Comparison of ENCODE assay signal across 2 cellular contexts in the genomic region with DNA sequence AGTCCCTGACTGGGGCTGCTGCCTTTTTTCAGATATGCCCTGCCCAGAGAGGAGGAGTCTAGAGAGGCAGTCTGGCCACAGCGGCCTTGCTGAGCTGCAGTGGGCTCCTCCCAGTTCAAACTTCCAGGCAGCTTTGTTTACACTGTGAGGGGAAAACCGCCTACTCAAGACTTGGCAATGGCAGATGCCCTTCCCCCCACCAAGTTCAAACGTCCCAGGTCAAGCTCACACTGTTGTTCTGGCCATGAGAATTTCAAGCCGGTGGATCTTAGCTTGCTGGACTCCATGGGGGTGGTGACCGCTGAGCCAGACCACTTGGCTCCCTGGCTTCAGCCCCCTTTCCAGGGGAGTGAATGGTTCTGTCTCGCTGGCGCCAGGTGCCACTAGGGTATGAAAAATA.
TF ChIP-seq lines count a peak whose summit lies in the region.

No MANE protein-coding gene starts in this region.

TF ChIP-seq in GM23338, 12 proteins besides CTCF, POLR2A, EP300 and RAD21:
- TF ChIP-seq EZH2phosphoT487 (IDR thresholded peaks at IDR 0.05; ENCODE audit: unreplicated experiment): no peak
- TF ChIP-seq POLR2AphosphoS5 (IDR thresholded peaks at IDR 0.05; ENCODE audit: low read depth): no peak
- TF ChIP-seq JUNB (IDR thresholded peaks at IDR 0.05; ENCODE audit: unreplicated experiment): no peak
- TF ChIP-seq ZNF331 (CRISPR knock-in tag; IDR thresholded peaks at IDR 0.05; ENCODE audit: low read depth): no peak
TF ChIP-seq in GM23338: peak in this region for 0.

TF ChIP-seq in K562, 482 proteins besides CTCF, POLR2A, EP300 and RAD21:
- TF ChIP-seq ZNF586 (CRISPR knock-in tag; conservative IDR thresholded peaks at IDR 0.05) (no peak), TCF3 (CRISPR knock-in tag; IDR thresholded peaks at IDR 0.05) (no peak), FIP1L1 (IDR thresholded peaks at IDR 0.05; ENCODE audit: low read depth, low read length, poor library complexity, severe bottlenecking) (no peak), SMAD4 (CRISPR knock-in tag; conservative IDR thresholded peaks at IDR 0.05) (peak; percentile 36; the same call in 1 of the 2 replicates), TRIM24 (IDR thresholded peaks at IDR 0.05) (no peak), RFX5 (IDR thresholded peaks at IDR 0.05; ENCODE audit: low read depth, low read length) (no peak), ATF7 (IDR thresholded peaks at IDR 0.05) (peak; percentile 49; the same call in 1 of the 2 replicates), FOXK2 (conservative IDR thresholded peaks at IDR 0.05 in 1 of 2, IDR thresholded peaks at IDR 0.05 in 1 of 2; ENCODE audit: low read depth in 2 of 2) (peak in 1 of 2 experiments; percentile 81; a peak in 2 of 4 replicates), PHF8 (IDR thresholded peaks at IDR 0.05; ENCODE audit: borderline replicate concordance, low read length) (no peak), STAG1 (CRISPR knock-in tag; IDR thresholded peaks at IDR 0.05; ENCODE audit: borderline replicate concordance) (no peak), CBFA2T3 (IDR thresholded peaks at IDR 0.05) (peak; percentile 51; the same call in 1 of the 2 replicates), TEAD4 (IDR thresholded peaks at IDR 0.05; ENCODE audit: low read length) (no peak), TEAD4 (CRISPR knock-in tag; IDR thresholded peaks at IDR 0.05; ENCODE audit: borderline replicate concordance) (no peak), ZFX (CRISPR knock-in tag; IDR thresholded peaks at IDR 0.05) (no peak), BCOR (IDR thresholded peaks at IDR 0.05) (no peak)
- TF ChIP-seq, protein P1, sequence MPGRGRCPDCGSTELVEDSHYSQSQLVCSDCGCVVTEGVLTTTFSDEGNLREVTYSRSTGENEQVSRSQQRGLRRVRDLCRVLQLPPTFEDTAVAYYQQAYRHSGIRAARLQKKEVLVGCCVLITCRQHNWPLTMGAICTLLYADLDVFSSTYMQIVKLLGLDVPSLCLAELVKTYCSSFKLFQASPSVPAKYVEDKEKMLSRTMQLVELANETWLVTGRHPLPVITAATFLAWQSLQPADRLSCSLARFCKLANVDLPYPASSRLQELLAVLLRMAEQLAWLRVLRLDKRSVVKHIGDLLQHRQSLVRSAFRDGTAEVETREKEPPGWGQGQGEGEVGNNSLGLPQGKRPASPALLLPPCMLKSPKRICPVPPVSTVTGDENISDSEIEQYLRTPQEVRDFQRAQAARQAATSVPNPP (IDR thresholded peaks at IDR 0.05; ENCODE audit: borderline replicate concordance, insufficient read depth, insufficient read length): no peak
- TF ChIP-seq, protein P2, sequence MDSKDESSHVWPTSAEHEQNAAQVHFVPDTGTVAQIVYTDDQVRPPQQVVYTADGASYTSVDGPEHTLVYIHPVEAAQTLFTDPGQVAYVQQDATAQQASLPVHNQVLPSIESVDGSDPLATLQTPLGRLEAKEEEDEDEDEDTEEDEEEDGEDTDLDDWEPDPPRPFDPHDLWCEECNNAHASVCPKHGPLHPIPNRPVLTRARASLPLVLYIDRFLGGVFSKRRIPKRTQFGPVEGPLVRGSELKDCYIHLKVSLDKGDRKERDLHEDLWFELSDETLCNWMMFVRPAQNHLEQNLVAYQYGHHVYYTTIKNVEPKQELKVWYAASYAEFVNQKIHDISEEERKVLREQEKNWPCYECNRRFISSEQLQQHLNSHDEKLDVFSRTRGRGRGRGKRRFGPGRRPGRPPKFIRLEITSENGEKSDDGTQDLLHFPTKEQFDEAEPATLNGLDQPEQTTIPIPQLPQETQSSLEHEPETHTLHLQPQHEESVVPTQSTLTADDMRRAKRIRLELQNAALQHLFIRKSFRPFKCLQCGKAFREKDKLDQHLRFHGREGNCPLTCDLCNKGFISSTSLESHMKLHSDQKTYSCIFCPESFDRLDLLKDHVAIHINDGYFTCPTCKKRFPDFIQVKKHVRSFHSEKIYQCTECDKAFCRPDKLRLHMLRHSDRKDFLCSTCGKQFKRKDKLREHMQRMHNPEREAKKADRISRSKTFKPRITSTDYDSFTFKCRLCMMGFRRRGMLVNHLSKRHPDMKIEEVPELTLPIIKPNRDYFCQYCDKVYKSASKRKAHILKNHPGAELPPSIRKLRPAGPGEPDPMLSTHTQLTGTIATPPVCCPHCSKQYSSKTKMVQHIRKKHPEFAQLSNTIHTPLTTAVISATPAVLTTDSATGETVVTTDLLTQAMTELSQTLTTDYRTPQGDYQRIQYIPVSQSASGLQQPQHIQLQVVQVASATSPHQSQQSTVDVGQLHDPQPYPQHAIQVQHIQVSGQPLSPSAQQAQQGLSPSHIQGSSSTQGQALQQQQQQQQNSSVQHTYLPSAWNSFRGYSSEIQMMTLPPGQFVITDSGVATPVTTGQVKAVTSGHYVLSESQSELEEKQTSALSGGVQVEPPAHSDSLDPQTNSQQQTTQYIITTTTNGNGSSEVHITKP (IDR thresholded peaks at IDR 0.05; ENCODE audit: partially characterized antibody): peak; percentile 97
- TF ChIP-seq, protein P3, sequence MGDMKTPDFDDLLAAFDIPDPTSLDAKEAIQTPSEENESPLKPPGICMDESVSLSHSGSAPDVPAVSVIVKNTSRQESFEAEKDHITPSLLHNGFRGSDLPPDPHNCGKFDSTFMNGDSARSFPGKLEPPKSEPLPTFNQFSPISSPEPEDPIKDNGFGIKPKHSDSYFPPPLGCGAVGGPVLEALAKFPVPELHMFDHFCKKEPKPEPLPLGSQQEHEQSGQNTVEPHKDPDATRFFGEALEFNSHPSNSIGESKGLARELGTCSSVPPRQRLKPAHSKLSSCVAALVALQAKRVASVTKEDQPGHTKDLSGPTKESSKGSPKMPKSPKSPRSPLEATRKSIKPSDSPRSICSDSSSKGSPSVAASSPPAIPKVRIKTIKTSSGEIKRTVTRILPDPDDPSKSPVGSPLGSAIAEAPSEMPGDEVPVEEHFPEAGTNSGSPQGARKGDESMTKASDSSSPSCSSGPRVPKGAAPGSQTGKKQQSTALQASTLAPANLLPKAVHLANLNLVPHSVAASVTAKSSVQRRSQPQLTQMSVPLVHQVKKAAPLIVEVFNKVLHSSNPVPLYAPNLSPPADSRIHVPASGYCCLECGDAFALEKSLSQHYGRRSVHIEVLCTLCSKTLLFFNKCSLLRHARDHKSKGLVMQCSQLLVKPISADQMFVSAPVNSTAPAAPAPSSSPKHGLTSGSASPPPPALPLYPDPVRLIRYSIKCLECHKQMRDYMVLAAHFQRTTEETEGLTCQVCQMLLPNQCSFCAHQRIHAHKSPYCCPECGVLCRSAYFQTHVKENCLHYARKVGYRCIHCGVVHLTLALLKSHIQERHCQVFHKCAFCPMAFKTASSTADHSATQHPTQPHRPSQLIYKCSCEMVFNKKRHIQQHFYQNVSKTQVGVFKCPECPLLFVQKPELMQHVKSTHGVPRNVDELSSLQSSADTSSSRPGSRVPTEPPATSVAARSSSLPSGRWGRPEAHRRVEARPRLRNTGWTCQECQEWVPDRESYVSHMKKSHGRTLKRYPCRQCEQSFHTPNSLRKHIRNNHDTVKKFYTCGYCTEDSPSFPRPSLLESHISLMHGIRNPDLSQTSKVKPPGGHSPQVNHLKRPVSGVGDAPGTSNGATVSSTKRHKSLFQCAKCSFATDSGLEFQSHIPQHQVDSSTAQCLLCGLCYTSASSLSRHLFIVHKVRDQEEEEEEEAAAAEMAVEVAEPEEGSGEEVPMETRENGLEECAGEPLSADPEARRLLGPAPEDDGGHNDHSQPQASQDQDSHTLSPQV (IDR thresholded peaks at IDR 0.05): 0 out of 2 replicates have a peak, but pooled peaks have one; percentile 38
- TF ChIP-seq, protein P4, sequence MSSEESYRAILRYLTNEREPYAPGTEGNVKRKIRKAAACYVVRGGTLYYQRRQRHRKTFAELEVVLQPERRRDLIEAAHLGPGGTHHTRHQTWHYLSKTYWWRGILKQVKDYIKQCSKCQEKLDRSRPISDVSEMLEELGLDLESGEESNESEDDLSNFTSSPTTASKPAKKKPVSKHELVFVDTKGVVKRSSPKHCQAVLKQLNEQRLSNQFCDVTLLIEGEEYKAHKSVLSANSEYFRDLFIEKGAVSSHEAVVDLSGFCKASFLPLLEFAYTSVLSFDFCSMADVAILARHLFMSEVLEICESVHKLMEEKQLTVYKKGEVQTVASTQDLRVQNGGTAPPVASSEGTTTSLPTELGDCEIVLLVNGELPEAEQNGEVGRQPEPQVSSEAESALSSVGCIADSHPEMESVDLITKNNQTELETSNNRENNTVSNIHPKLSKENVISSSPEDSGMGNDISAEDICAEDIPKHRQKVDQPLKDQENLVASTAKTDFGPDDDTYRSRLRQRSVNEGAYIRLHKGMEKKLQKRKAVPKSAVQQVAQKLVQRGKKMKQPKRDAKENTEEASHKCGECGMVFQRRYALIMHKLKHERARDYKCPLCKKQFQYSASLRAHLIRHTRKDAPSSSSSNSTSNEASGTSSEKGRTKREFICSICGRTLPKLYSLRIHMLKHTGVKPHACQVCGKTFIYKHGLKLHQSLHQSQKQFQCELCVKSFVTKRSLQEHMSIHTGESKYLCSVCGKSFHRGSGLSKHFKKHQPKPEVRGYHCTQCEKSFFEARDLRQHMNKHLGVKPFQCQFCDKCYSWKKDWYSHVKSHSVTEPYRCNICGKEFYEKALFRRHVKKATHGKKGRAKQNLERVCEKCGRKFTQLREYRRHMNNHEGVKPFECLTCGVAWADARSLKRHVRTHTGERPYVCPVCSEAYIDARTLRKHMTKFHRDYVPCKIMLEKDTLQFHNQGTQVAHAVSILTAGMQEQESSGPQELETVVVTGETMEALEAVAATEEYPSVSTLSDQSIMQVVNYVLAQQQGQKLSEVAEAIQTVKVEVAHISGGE (CRISPR knock-in tag; IDR thresholded peaks at IDR 0.05): no peak
- TF ChIP-seq, protein P5, sequence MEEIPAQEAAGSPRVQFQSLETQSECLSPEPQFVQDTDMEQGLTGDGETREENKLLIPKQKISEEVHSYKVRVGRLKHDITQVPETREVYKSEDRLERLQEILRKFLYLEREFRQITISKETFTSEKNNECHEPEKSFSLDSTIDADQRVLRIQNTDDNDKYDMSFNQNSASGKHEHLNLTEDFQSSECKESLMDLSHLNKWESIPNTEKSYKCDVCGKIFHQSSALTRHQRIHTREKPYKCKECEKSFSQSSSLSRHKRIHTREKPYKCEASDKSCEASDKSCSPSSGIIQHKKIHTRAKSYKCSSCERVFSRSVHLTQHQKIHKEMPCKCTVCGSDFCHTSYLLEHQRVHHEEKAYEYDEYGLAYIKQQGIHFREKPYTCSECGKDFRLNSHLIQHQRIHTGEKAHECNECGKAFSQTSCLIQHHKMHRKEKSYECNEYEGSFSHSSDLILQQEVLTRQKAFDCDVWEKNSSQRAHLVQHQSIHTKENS (CRISPR knock-in tag; IDR thresholded peaks at IDR 0.05): no peak
TF ChIP-seq in K562: peak in this region for 6.
